Comparison of ENCODE assay signal across 8 cellular contexts in genomic region chr2:222656544-222657446, GRCh38. TPM values are rescaled to one million over a fixed set of nuclear protein-coding genes. Genes with fewer than 3 reads are reported as not detected.
A peak's percentile ranks its signal among the peaks of the same experiment; 100 is the strongest.
DNase-seq lines count a peak whose midpoint lies in the region; ATAC-seq and TF ChIP-seq lines count a peak whose summit lies in the region.

No MANE protein-coding gene starts in this region.

- TF ChIP-seq CTCF in ascending aorta (IDR thresholded peaks at IDR 0.05): no peak
- no peak for TF ChIP-seq CTCF in tibial artery (IDR thresholded peaks at IDR 0.05)

- peaks cover 5% of the 10 kb centered on the region for H3K36me3 Mint-ChIP-seq in CD4-positive, CD25-positive, alpha-beta regulatory T cell

- peak overlapping the region in 2 of 3 donors; percentile 98 to 99 for H3K27ac Mint-ChIP-seq in CD4-positive, CD25-positive, alpha-beta regulatory T cell

- POLR2A ChIA-PET in HEK293T (lab: Yijun Ruan, JAX): interaction anchor here (1.0 kb wide), 2 partner anchors 52 to 246 kb away, joined by 3 read pairs; no protein-coding TSS in a partner anchor

- H3K27me3 Mint-ChIP-seq in CD4-positive, CD25-positive, alpha-beta regulatory T cell: no peaks in the 10 kb centered on the region

- intact Hi-C loops in ascending aorta (cut with DNase I) (loop anchor here (1.0 to 10.0 kb wide), 2 partner anchors 204 to 1288 kb away; partner anchors contain the start of gene WDFY1), tibial artery (cut with DNase I; ENCODE audit: low total_unique reads) (no loop called here)

- peak overlapping the region; percentile 98 for H3K27ac ChIP-seq in CD4-positive, CD25-positive, alpha-beta regulatory T cell (ENCODE audit: insufficient read depth, low read length, poor library complexity, severe bottlenecking)
- H3K27ac ChIP-seq in ascending aorta: peak overlapping the region in 1 of 2 donors; percentile 82
- H3K27ac ChIP-seq in layer of hippocampus (ENCODE audit: low read depth, low read length): peak overlapping the region; percentile 100
- peak overlapping the region; percentile 75 to 81 for H3K27ac ChIP-seq in tibial artery

- H3K4me3 Mint-ChIP-seq in CD4-positive, CD25-positive, alpha-beta regulatory T cell: peak overlapping the region; percentile 98 to 99 (median 99)

- CTCF ChIA-PET in HEK293T (lab: Yijun Ruan, JAX): no interaction called here

- no peaks in the 10 kb centered on the region for H3K9me3 Mint-ChIP-seq in CD4-positive, CD25-positive, alpha-beta regulatory T cell

- peaks cover 16 to 47% (median 32%) of the 10 kb centered on the region in 4 donors for H3K4me1 Mint-ChIP-seq in CD4-positive, CD25-positive, alpha-beta regulatory T cell

- H3K9me3 ChIP-seq in CD4-positive, CD25-positive, alpha-beta regulatory T cell (ENCODE audit: control insufficient read depth in 2 of 2, low read length in 2 of 2): no peaks in the 10 kb centered on the region
- H3K9me3 ChIP-seq in ascending aorta (no peaks in the 10 kb centered on the region), tibial artery (no peaks in the 10 kb centered on the region)

- H3K27me3 ChIP-seq in CD4-positive, CD25-positive, alpha-beta regulatory T cell (ENCODE audit: control insufficient read depth, insufficient read depth, low read length): no peaks in the 10 kb centered on the region
- no peaks in the 10 kb centered on the region for H3K27me3 ChIP-seq in ascending aorta
- H3K27me3 ChIP-seq in layer of hippocampus (ENCODE audit: control insufficient read depth, insufficient read depth, low read length): no peaks in the 10 kb centered on the region
- no peaks in the 10 kb centered on the region for H3K27me3 ChIP-seq in tibial artery

- peak in 1 of 2 donors; percentile 3 for ATAC-seq in CD4-positive, CD25-positive, alpha-beta regulatory T cell (ENCODE audit: low read depth in 2 of 2)
- ATAC-seq in GM21360 (IDR thresholded peaks at IDR 0.05; ENCODE audit: unreplicated experiment) (peak; percentile 14), HG03565 (IDR thresholded peaks at IDR 0.05; ENCODE audit: unreplicated experiment) (peak; percentile 10)

- H3K4me3 ChIP-seq in CD4-positive, CD25-positive, alpha-beta regulatory T cell (ENCODE audit: low read depth, low read length): peak overlapping the region; percentile 95
- H3K4me3 ChIP-seq in ascending aorta (peak overlapping the region; percentile 68 to 88), tibial artery (peak overlapping the region; percentile 84 to 88)

- peaks cover 43% of the 10 kb centered on the region for H3K4me1 ChIP-seq in CD4-positive, CD25-positive, alpha-beta regulatory T cell (ENCODE audit: control insufficient read depth, insufficient read depth, low read length, poor library complexity, severe bottlenecking)
- H3K4me1 ChIP-seq in ascending aorta (peaks cover 3 to 12% of the 10 kb centered on the region in 2 donors), tibial artery (peaks cover 0 to 28% (median 22%) of the 10 kb centered on the region in 4 donors)

- no peak for DNase-seq in CD4-positive, CD25-positive, alpha-beta regulatory T cell
- DNase-seq in ascending aorta (ENCODE audit: low spot score in 2 of 2) (no peak), tibial artery (no peak), SIG-M5 treated with dmso at 0.1 percent for 504 hours (lab: John Stamatoyannopoulos, UW; ENCODE audit: unreplicated experiment) (no peak), HEK293T (ENCODE audit: extremely low spot score) (no peak)

- no peaks in the 10 kb centered on the region for H3K36me3 ChIP-seq in CD4-positive, CD25-positive, alpha-beta regulatory T cell (ENCODE audit: control insufficient read depth, insufficient read depth, low read length)
- H3K36me3 ChIP-seq in ascending aorta (no peaks in the 10 kb centered on the region), tibial artery (no peaks in the 10 kb centered on the region)

TF ChIP-seq in HEK293T, 16 proteins besides CTCF, POLR2A, EP300 and RAD21:
- TF ChIP-seq ARNT (IDR thresholded peaks at IDR 0.05): no peak
- TF ChIP-seq HDGF (IDR thresholded peaks at IDR 0.05; ENCODE audit: borderline replicate concordance): no peak
- no peak for TF ChIP-seq FOXM1 (IDR thresholded peaks at IDR 0.05; ENCODE audit: borderline replicate concordance)
- TF ChIP-seq BHLHE40 (IDR thresholded peaks at IDR 0.05; ENCODE audit: borderline replicate concordance): no peak
- no peak for TF ChIP-seq CTBP1 (IDR thresholded peaks at IDR 0.05; ENCODE audit: borderline replicate concordance)
- TF ChIP-seq L3MBTL2 (conservative IDR thresholded peaks at IDR 0.05): no peak
- TF ChIP-seq SP1 (IDR thresholded peaks at IDR 0.05): no peak
- no peak for TF ChIP-seq NFRKB (IDR thresholded peaks at IDR 0.05)
- TF ChIP-seq ZNF384 (IDR thresholded peaks at IDR 0.05): no peak
- TF ChIP-seq FOXK2 (IDR thresholded peaks at IDR 0.05): no peak
- TF ChIP-seq FOXA1 (IDR thresholded peaks at IDR 0.05): no peak
- no peak for TF ChIP-seq ELF4 (IDR thresholded peaks at IDR 0.05)
- no peak for TF ChIP-seq PKNOX1 (IDR thresholded peaks at IDR 0.05)

RNA-seq across cellular contexts. Expression of gene FARSB, which starts 0.9 kb away (rescaled TPM):
- 10.8 TPM for total RNA-seq in CD4-positive, CD25-positive, alpha-beta regulatory T cell
- polyA plus RNA-seq in CD4-positive, CD25-positive, alpha-beta regulatory T cell: 10 to 100 TPM; 22.3 to 26.2 (median 25.5) TPM
- total RNA-seq in ascending aorta: 4.4 TPM

RNA-seq across cellular contexts. Expression of gene MOGAT1, which starts 14.7 kb away (rescaled TPM):
- not detected for total RNA-seq in CD4-positive, CD25-positive, alpha-beta regulatory T cell
- not detected for polyA plus RNA-seq in CD4-positive, CD25-positive, alpha-beta regulatory T cell
- total RNA-seq in ascending aorta: not detected
